17 cellular contexts compared by ENCODE assay signal in the genomic region with DNA sequence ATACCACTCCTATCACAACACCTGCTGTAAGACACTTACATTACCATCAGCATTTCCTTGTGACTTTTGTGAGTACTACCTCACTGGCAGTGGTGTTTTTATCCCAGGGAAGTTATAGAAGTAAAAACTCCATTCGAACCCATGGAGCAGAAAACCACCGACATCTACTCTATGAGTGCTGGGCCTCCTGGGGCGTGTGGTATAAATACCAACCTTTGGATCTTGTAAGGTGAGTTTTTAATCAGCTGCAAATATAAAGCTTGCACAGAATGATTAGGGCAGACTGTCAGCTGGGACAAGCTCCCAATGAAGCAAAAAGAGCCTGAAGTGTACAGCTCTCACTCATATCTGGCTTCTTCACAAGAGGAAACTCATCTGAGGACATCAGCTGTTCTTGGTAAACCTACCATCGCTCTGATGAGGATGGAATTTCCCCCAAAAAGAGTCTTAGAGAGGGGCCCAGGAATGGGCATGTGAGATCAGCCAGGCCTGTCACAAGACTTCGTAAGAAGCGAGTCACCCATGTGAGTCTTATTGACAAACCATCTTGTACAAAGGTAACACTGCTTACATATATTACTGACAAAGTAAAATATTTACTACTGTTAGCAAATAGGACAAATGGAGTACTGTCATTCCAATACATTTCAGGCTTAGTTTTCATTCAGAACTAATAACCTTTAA.
DNase-seq lines count a peak whose midpoint lies in the region; ATAC-seq and TF ChIP-seq lines count a peak whose summit lies in the region.
"Had no signal": no experiment of that assay in that cellular context is flagged by ENCODE, and none has a peak within 500 bp of the region (broad histone marks: within the 10 kb centered on the region; RNA-seq: fewer than 3 reads in every experiment).

No MANE protein-coding gene starts in this region.

- H3K27me3 Mint-ChIP-seq in activated T-cell treated with anti-CD3 and anti-CD28 coated beads, Interleukin-2, amount 50 U/mL, for 72 hours (ENCODE audit: low read depth) = no peaks in the 10 kb centered on the region
- H3K27me3 Mint-ChIP-seq: B cell had no signal

- no peaks in the 10 kb centered on the region for H3K36me3 Mint-ChIP-seq in activated T-cell treated with anti-CD3 and anti-CD28 coated beads, Interleukin-2, amount 50 U/mL, for 72 hours (ENCODE audit: insufficient read depth in 2 of 2)

- H3K27ac ChIP-seq in left lung (no peak overlapping the region), heart right ventricle (no peak overlapping the region)
- H3K27ac ChIP-seq: PC-9, SJSA1 had no signal

- intact Hi-C loops in left lung (cut with DNase I) = no loop called here
- intact Hi-C loops in heart right ventricle (cut with DNase I) = no loop called here
- intact Hi-C loops in left cardiac atrium (cut with DNase I) = no loop called here

- H3K27me3 ChIP-seq in left lung (no peaks in the 10 kb centered on the region), heart right ventricle (no peaks in the 10 kb centered on the region)
- H3K27me3 ChIP-seq: SJSA1 had no signal

- H3K4me3 ChIP-seq in epithelial cell of proximal tubule (ENCODE audit: low read depth, low read length) = no peak overlapping the region
- no peak overlapping the region for H3K4me3 ChIP-seq in left lung
- no peak overlapping the region for H3K4me3 ChIP-seq in heart right ventricle
- H3K4me3 ChIP-seq: K562, PC-9, SJSA1 had no signal

- peak; percentile 17 to 54 for ATAC-seq in activated T-cell treated with anti-CD3 and anti-CD28 coated beads, Interleukin-2, amount 50 U/mL, for 72 hours (replicated peaks in 1 of 2)
- ATAC-seq in left lung (peak; percentile 32), heart right ventricle (no peak), GM21717 (IDR thresholded peaks at IDR 0.05; ENCODE audit: unreplicated experiment) (no peak), left cardiac atrium (no peak)
- ATAC-seq: K562 had no signal

- H3K9me3 ChIP-seq in left lung (no peaks in the 10 kb centered on the region), heart right ventricle (no peaks in the 10 kb centered on the region)
- H3K9me3 ChIP-seq: SJSA1 had no signal

- H3K36me3 ChIP-seq in left lung (no peaks in the 10 kb centered on the region), heart right ventricle (no peaks in the 10 kb centered on the region)
- H3K36me3 ChIP-seq: SJSA1 had no signal

- H3K4me1 ChIP-seq in left lung = no peaks in the 10 kb centered on the region
- no peaks in the 10 kb centered on the region for H3K4me1 ChIP-seq in heart right ventricle

- 88 to 91% methylated on average over 6 of the region's 6 CpGs for WGBS in heart right ventricle, 2 donors

- H3K4me1 Mint-ChIP-seq in activated T-cell treated with anti-CD3 and anti-CD28 coated beads, Interleukin-2, amount 50 U/mL, for 72 hours (ENCODE audit: low read depth) = no peaks in the 10 kb centered on the region
- H3K4me1 Mint-ChIP-seq: B cell had no signal

- TF ChIP-seq CTCF in epithelial cell of proximal tubule (conservative IDR thresholded peaks at IDR 0.05; ENCODE audit: low read depth, low read length) (no peak), left lung (IDR thresholded peaks at IDR 0.05) (no peak), heart right ventricle (IDR thresholded peaks at IDR 0.05) (no peak)

- no peaks in the 10 kb centered on the region for H3K9me3 Mint-ChIP-seq in activated T-cell treated with anti-CD3 and anti-CD28 coated beads, Interleukin-2, amount 50 U/mL, for 72 hours

- H3K27ac Mint-ChIP-seq in activated T-cell treated with anti-CD3 and anti-CD28 coated beads, Interleukin-2, amount 50 U/mL, for 72 hours = no peak overlapping the region
- H3K27ac Mint-ChIP-seq: B cell had no signal

- H3K4me3 Mint-ChIP-seq in activated T-cell treated with anti-CD3 and anti-CD28 coated beads, Interleukin-2, amount 50 U/mL, for 72 hours = no peak overlapping the region
- H3K4me3 Mint-ChIP-seq: B cell had no signal

- DNase-seq in activated T-cell treated with anti-CD3 and anti-CD28 coated beads, Interleukin-2, amount 50 U/mL, for 72 hours = no peak
- DNase-seq in activated T-cell treated with anti-CD3 and anti-CD28 coated beads, Interleukin-2, amount 50 U/mL, for 48 hours = no peak
- peak; percentile 74 for DNase-seq in epithelial cell of proximal tubule (ENCODE audit: low read depth)
- DNase-seq in left lung = no peak
- DNase-seq in NCI-H2081 (lab: John Stamatoyannopoulos, UW) = no peak
- DNase-seq in heart right ventricle = no peak
- no peak for DNase-seq in left cardiac atrium
- DNase-seq: 8988T, DMS153, MV-4-11, NCI-H187, NCI-H524 treated with DMSO at 0.1 percent for 48 hours, PC-9 had no signal

Comparison
In these comparisons a context has a peak if more than half of its experiments do, and no peak if none do; other contexts are left out.
1. ATAC-seq: peak in activated T-cell treated with anti-CD3 and anti-CD28 coated beads, Interleukin-2, amount 50 U/mL, for 72 hours (2 of 2) and left lung (single experiment); none in heart right ventricle (0 of 8), GM21717 (single experiment) and left cardiac atrium (0 of 2).